In the genomic region with DNA sequence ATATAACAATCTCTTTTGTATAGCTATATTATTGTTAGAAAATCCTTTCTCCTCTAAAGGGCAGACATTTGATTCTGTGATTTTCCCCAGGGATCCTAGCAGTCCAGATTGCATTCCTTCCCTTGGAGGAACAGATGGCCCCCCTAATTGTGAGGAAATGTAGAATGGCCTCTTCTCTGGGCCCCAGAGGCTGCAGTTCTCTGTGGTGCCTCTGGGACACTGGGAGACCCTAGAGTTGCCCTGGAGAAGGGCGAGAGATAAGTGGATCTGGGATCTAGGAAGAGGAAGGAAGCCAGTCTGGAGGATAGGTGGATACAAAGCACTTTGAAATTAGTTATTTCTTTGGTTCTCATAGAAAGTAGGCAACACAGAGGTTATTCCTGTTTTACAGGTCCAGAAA, we compare ENCODE assay signal across 19 cellular contexts. TPM values are rescaled to one million over a fixed set of nuclear protein-coding genes. Genes with fewer than 3 reads are reported as not detected.
DNase-seq lines count a peak whose midpoint lies in the region; ATAC-seq and TF ChIP-seq lines count a peak whose summit lies in the region.
"Had no signal": no experiment of that assay in that cellular context is flagged by ENCODE, and none has a peak within 500 bp of the region (broad histone marks: within the 10 kb centered on the region; RNA-seq: fewer than 3 reads in every experiment).

No MANE protein-coding gene starts in this region.

- ATAC-seq in right cardiac atrium (no peak), GM21619 (IDR thresholded peaks at IDR 0.05; ENCODE audit: unreplicated experiment) (no peak)
- ATAC-seq: psoas muscle, T-cell had no signal

- H3K9me3 Mint-ChIP-seq in endothelial cell (ENCODE audit: unreplicated experiment): no peaks in the 10 kb centered on the region
- H3K9me3 Mint-ChIP-seq: activated CD4-positive, alpha-beta memory T cell treated with anti-CD3 and anti-CD28 coated beads for 36 hours; T-cell had no signal

- H3K4me1 ChIP-seq in right cardiac atrium (ENCODE audit: control insufficient read depth, insufficient read depth, low read length): peaks cover 16% of the 10 kb centered on the region

- H3K4me3 ChIP-seq in right cardiac atrium (ENCODE audit: low read length): no peak overlapping the region
- H3K4me3 ChIP-seq: adrenal gland, hepatocyte, lung, testis had no signal

- CTCF ChIA-PET in RWPE1 (lab: Yijun Ruan, JAX): no interaction called here

- intact Hi-C loops in cardiac septum (cut with DNase I): no loop called here
- intact Hi-C loops in right cardiac atrium (cut with DNase I): no loop called here

- H3K27ac Mint-ChIP-seq in endothelial cell (ENCODE audit: unreplicated experiment): no peak overlapping the region
- H3K27ac Mint-ChIP-seq: activated CD4-positive, alpha-beta memory T cell treated with anti-CD3 and anti-CD28 coated beads for 36 hours; T-cell had no signal

- no peak for TF ChIP-seq CTCF in endothelial cell (IDR thresholded peaks at IDR 0.05; ENCODE audit: unreplicated experiment)
- TF ChIP-seq CTCF in RWPE1 (conservative IDR thresholded peaks at IDR 0.05; ENCODE audit: low read depth): no peak

- H3K4me1 Mint-ChIP-seq in endothelial cell (ENCODE audit: unreplicated experiment): peaks cover 45% of the 10 kb centered on the region

- H3K27me3 ChIP-seq in right cardiac atrium (ENCODE audit: control insufficient read depth, insufficient read depth): no peaks in the 10 kb centered on the region
- H3K27me3 ChIP-seq: adrenal gland, hepatocyte, testis had no signal

- H3K9me3 ChIP-seq in right cardiac atrium (ENCODE audit: control insufficient read depth, low read length): no peaks in the 10 kb centered on the region
- H3K9me3 ChIP-seq: adrenal gland, psoas muscle, testis had no signal

- peaks cover 11% of the 10 kb centered on the region for H3K27me3 Mint-ChIP-seq in endothelial cell (ENCODE audit: unreplicated experiment)
- H3K27me3 Mint-ChIP-seq: activated CD4-positive, alpha-beta memory T cell treated with anti-CD3 and anti-CD28 coated beads for 36 hours; T-cell had no signal

- H3K27ac ChIP-seq in right cardiac atrium (ENCODE audit: low read length): no peak overlapping the region
- H3K27ac ChIP-seq in RWPE1: no peak overlapping the region
- H3K27ac ChIP-seq: adrenal gland, hepatocyte, KMS-11, psoas muscle, testis had no signal

- no peaks in the 10 kb centered on the region for H3K36me3 Mint-ChIP-seq in endothelial cell (ENCODE audit: low read depth, unreplicated experiment)
- H3K36me3 Mint-ChIP-seq: T-cell had no signal

- WGBS in right cardiac atrium: 60% methylated on average over 1 of the region's 1 CpG

- DNase-seq in cardiac septum (ENCODE audit: low spot score) (peak; percentile 27), right cardiac atrium (no peak), NCI-H524 (lab: John Stamatoyannopoulos, UW) (peak; percentile 93), endothelial cell (ENCODE audit: low spot score) (peak; percentile 14), RWPE1 (ENCODE audit: low spot score) (no peak), NOMO-1 treated with dmso at 0.1 percent for 144 hours (lab: John Stamatoyannopoulos, UW; ENCODE audit: unreplicated experiment) (no peak), SKM-1 (lab: John Stamatoyannopoulos, UW; ENCODE audit: unreplicated experiment) (no peak)
- DNase-seq: activated CD4-positive, alpha-beta memory T cell treated with anti-CD3 and anti-CD28 coated beads for 36 hours; adrenal gland; effector CD4-positive, alpha-beta T cell; NCI-H774; psoas muscle; T-cell; testis had no signal

- H3K4me3 Mint-ChIP-seq in endothelial cell (ENCODE audit: unreplicated experiment): no peak overlapping the region

- POLR2A ChIA-PET in RWPE1 (lab: Yijun Ruan, JAX; ENCODE audit: low non-redundant PET): no interaction called here

RNA-seq across cellular contexts. Expression of a gene that starts 1.9 kb away (rescaled TPM):
- 57.6 TPM for total RNA-seq in cardiac septum
- 10 to 100 TPM; 56.7 to 60.7 (median 59.0) TPM for total RNA-seq in right cardiac atrium
- polyA plus RNA-seq in right cardiac atrium: 108 TPM
- 43.3 TPM for total RNA-seq in endothelial cell (ENCODE audit: unreplicated experiment)

RNA-seq across cellular contexts. Expression of a gene that starts 4.6 kb away (rescaled TPM):
- total RNA-seq in cardiac septum: 3.5 TPM
- 1 to 10 TPM; 2.6 to 6.0 (median 4.9) TPM for total RNA-seq in right cardiac atrium
- polyA plus RNA-seq in right cardiac atrium: 5.4 TPM
- total RNA-seq in endothelial cell (ENCODE audit: unreplicated experiment): 0.59 TPM

RNA-seq across cellular contexts. Expression of a gene that starts 11.8 kb away (rescaled TPM):
- total RNA-seq in cardiac septum (not detected), right cardiac atrium (not detected), endothelial cell (ENCODE audit: unreplicated experiment) (not detected)
- polyA plus RNA-seq in right cardiac atrium: not detected
- total RNA-seq: activated CD4-positive, alpha-beta memory T cell treated with anti-CD3 and anti-CD28 coated beads for 36 hours; hepatocyte; psoas muscle; T-cell had no signal
- polyA plus RNA-seq: BJ, hepatocyte, psoas muscle had no signal

RNA-seq across cellular contexts. Expression of a gene that starts 12.3 kb away (rescaled TPM):
- 22.0 TPM for total RNA-seq in cardiac septum
- 10 to 100 TPM; 19.5 to 21.3 (median 21.0) TPM for total RNA-seq in right cardiac atrium
- polyA plus RNA-seq in right cardiac atrium: 12.7 TPM
- 9.0 TPM for total RNA-seq in endothelial cell (ENCODE audit: unreplicated experiment)

RNA-seq across cellular contexts. Expression of a gene that starts 25.3 kb away (rescaled TPM):
- total RNA-seq in cardiac septum: 20.4 TPM
- 10 to 100 TPM; 21.3 to 29.9 (median 26.3) TPM for total RNA-seq in right cardiac atrium
- polyA plus RNA-seq in right cardiac atrium: 24.7 TPM
- 30.8 TPM for total RNA-seq in endothelial cell (ENCODE audit: unreplicated experiment)

Comparison
In these comparisons a context has a peak if more than half of its experiments do, and no peak if none do; other contexts are left out.
1. DNase-seq: peak in cardiac septum (single experiment), NCI-H524 (2 of 2) and endothelial cell (single experiment); none in right cardiac atrium (0 of 3), RWPE1 (single experiment), NOMO-1 treated with dmso at 0.1 percent for 144 hours (single experiment) and SKM-1 (single experiment).